ENCODE assay signal across 2 cellular contexts in genomic region chr10:71473671-71474599, GRCh38.
TF ChIP-seq lines count a peak whose summit lies in the region.

No MANE protein-coding gene starts in this region.

TF ChIP-seq in liver, 16 proteins besides CTCF, POLR2A, EP300 and RAD21 (continued from another document):
- TF ChIP-seq, protein P1, sequence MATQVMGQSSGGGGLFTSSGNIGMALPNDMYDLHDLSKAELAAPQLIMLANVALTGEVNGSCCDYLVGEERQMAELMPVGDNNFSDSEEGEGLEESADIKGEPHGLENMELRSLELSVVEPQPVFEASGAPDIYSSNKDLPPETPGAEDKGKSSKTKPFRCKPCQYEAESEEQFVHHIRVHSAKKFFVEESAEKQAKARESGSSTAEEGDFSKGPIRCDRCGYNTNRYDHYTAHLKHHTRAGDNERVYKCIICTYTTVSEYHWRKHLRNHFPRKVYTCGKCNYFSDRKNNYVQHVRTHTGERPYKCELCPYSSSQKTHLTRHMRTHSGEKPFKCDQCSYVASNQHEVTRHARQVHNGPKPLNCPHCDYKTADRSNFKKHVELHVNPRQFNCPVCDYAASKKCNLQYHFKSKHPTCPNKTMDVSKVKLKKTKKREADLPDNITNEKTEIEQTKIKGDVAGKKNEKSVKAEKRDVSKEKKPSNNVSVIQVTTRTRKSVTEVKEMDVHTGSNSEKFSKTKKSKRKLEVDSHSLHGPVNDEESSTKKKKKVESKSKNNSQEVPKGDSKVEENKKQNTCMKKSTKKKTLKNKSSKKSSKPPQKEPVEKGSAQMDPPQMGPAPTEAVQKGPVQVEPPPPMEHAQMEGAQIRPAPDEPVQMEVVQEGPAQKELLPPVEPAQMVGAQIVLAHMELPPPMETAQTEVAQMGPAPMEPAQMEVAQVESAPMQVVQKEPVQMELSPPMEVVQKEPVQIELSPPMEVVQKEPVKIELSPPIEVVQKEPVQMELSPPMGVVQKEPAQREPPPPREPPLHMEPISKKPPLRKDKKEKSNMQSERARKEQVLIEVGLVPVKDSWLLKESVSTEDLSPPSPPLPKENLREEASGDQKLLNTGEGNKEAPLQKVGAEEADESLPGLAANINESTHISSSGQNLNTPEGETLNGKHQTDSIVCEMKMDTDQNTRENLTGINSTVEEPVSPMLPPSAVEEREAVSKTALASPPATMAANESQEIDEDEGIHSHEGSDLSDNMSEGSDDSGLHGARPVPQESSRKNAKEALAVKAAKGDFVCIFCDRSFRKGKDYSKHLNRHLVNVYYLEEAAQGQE (IDR thresholded peaks at IDR 0.05): peak; percentile 75
- peak in 1 of 2 donors; percentile 43 for TF ChIP-seq GABPA (IDR thresholded peaks at IDR 0.05 in 1 of 2, conservative IDR thresholded peaks at IDR 0.05 in 1 of 2)
- peak in 1 of 2 donors; percentile 70 for TF ChIP-seq JUND (IDR thresholded peaks at IDR 0.05)
- TF ChIP-seq, protein P2, sequence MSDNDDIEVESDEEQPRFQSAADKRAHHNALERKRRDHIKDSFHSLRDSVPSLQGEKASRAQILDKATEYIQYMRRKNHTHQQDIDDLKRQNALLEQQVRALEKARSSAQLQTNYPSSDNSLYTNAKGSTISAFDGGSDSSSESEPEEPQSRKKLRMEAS (IDR thresholded peaks at IDR 0.05): peak; percentile 78
- peak; percentile 63 to 99 for TF ChIP-seq RXRA (IDR thresholded peaks at IDR 0.05)
- no peak for TF ChIP-seq ZBTB33 (IDR thresholded peaks at IDR 0.05)
- TF ChIP-seq EGR1 (IDR thresholded peaks at IDR 0.05; ENCODE audit: low read depth in 2 of 2): peak in 1 of 2 donors; percentile 56
- TF ChIP-seq TAF1 (conservative IDR thresholded peaks at IDR 0.05): no peak
- no peak for TF ChIP-seq HNF4G (IDR thresholded peaks at IDR 0.05)
- TF ChIP-seq HNF4A (conservative IDR thresholded peaks at IDR 0.05): peak; percentile 45 to 96
- TF ChIP-seq, protein P3, sequence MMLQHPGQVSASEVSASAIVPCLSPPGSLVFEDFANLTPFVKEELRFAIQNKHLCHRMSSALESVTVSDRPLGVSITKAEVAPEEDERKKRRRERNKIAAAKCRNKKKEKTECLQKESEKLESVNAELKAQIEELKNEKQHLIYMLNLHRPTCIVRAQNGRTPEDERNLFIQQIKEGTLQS (IDR thresholded peaks at IDR 0.05): no peak

TF ChIP-seq in HepG2, 621 proteins besides CTCF, POLR2A, EP300 and RAD21 (continued from another document):
- TF ChIP-seq ZBED4 (CRISPR knock-in tag; IDR thresholded peaks at IDR 0.05; ENCODE audit: borderline replicate concordance): no peak
- TF ChIP-seq GRHL1 (CRISPR knock-in tag; conservative IDR thresholded peaks at IDR 0.05): no peak
- no peak for TF ChIP-seq CREB1 (IDR thresholded peaks at IDR 0.05)
- no peak for TF ChIP-seq CREB1 (CRISPR knock-in tag; IDR thresholded peaks at IDR 0.05)
- no peak for TF ChIP-seq MATR3 (CRISPR knock-in tag; IDR thresholded peaks at IDR 0.05)
- no peak for TF ChIP-seq ZNF629 (CRISPR knock-in tag; conservative IDR thresholded peaks at IDR 0.05)
- TF ChIP-seq DZIP1 (CRISPR knock-in tag; IDR thresholded peaks at IDR 0.05): no peak
- TF ChIP-seq ZFP91 (CRISPR knock-in tag; IDR thresholded peaks at IDR 0.05; ENCODE audit: borderline replicate concordance): no peak
- TF ChIP-seq ZNF768 (CRISPR knock-in tag; IDR thresholded peaks at IDR 0.05): no peak
